In the genomic region with DNA sequence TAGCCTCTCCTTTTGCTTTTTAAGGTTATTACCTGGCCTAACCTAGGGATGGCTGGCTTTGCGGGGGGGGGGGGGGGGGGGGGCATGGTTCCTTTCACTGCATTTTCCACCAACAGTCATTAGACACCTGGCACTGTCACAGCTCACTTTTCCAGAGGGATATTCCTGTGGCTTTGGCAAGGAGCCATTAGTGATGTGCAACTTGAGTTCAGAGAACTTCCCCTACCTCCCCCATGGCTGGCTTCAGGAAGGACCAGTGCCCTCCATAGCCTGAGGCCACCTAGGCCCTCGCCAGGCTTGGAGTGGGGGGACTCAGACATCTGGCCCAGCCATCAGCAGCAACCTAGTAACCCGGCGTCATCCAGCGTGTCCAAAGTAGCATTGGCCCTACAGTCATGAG, we compare ENCODE assay signal across 11 cellular contexts.
"Had no signal": no experiment of that assay in that cellular context is flagged by ENCODE, and none has a peak within 500 bp of the region (broad histone marks: within the 10 kb centered on the region; RNA-seq: fewer than 3 reads in every experiment).

No MANE protein-coding gene starts in this region.

- DNase-seq: activated CD4-positive, alpha-beta T cell treated with anti-CD3 and anti-CD28 coated beads, Interleukin-2, amount 50 U/mL, for 1 hour; activated CD4-positive, CD25-positive, alpha-beta regulatory T cell treated with anti-CD3 and anti-CD28 coated beads, Interleukin-2, amount 50 U/mL, for 72 hours; activated gamma-delta T cell; activated T-cell treated with anti-CD3 and anti-CD28 coated beads, Interleukin-2, amount 50 U/mL, for 72 hours; effector CD4-positive, alpha-beta T cell; kidney; left lung; occipital lobe; stimulated activated naive CD4-positive, alpha-beta T cell; substantia nigra; tibial artery had no signal
